ENCODE assay signal across 17 cellular contexts in the genomic region with DNA sequence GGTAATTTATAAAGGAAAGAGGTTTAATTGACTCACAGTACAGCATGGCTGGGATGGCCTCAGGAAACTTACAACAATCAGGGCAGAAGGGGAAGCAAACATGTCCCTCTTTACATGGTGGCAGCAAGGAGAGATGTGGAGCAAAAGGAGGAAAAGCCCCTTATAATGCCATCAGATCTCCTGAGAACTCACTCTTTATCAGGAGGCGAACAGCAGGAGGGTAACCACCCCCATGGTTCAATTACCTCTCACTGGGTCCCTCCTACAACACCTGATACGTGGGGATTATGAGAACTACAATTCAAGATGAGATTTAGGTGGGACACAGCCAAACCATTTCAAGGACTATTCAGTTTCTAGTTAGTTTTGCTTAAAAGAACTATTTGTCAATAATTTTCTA.
DNase-seq lines count a peak whose midpoint lies in the region; ATAC-seq and TF ChIP-seq lines count a peak whose summit lies in the region.
"Had no signal": no experiment of that assay in that cellular context is flagged by ENCODE, and none has a peak within 500 bp of the region (broad histone marks: within the 10 kb centered on the region; RNA-seq: fewer than 3 reads in every experiment).

No MANE protein-coding gene starts in this region.

- no peak overlapping the region for H3K4me2 ChIP-seq in mammary epithelial cell (ENCODE audit: insufficient read depth, low read depth, low read length)
- no peak overlapping the region for H3K4me2 ChIP-seq in mesenchymal stem cell (ENCODE audit: low read length, poor library complexity, severe bottlenecking)
- peak overlapping the region; percentile 5 for H3K4me2 ChIP-seq in neural progenitor cell
- H3K4me2 ChIP-seq: BLaER1 had no signal

- H2AFZ ChIP-seq in mammary epithelial cell (ENCODE audit: low read depth, low read length) (peak overlapping the region; percentile 59), mesenchymal stem cell (ENCODE audit: low read depth, low read length) (peak overlapping the region; percentile 42), neural progenitor cell (replicated peaks) (peak overlapping the region; percentile 44)

- no peak for TF ChIP-seq CTCF in mammary epithelial cell (conservative IDR thresholded peaks at IDR 0.05 in 1 of 2, IDR thresholded peaks at IDR 0.05 in 1 of 2; ENCODE audit: extremely low read depth in 1 of 2, insufficient read depth in 1 of 2, low read depth in 1 of 2, low read length in 2 of 2)
- TF ChIP-seq CTCF in MCF 10A (IDR thresholded peaks at IDR 0.05; ENCODE audit: unreplicated experiment) = no peak
- no peak for TF ChIP-seq CTCF in neural progenitor cell (IDR thresholded peaks at IDR 0.05)

- H3K4me3 ChIP-seq in mammary epithelial cell (replicated peaks in 1 of 3; ENCODE audit: insufficient read depth in 1 of 3, low read depth in 2 of 3, low read length in 3 of 3) (no peak overlapping the region), mesenchymal stem cell (ENCODE audit: insufficient read depth in 1 of 2, low read depth in 1 of 2, low read length in 2 of 2) (no peak overlapping the region), neural progenitor cell (no peak overlapping the region)
- H3K4me3 ChIP-seq: BLaER1, HAP-1 had no signal

- H3K18ac ChIP-seq in mesenchymal stem cell (ENCODE audit: low read depth in 1 of 2, low read length in 2 of 2) = no peak overlapping the region

- no peak overlapping the region for H3K4ac ChIP-seq in mesenchymal stem cell (ENCODE audit: low read depth in 1 of 2, low read length in 2 of 2)

- H3K14ac ChIP-seq in mesenchymal stem cell (ENCODE audit: low read length in 2 of 2) = no peak overlapping the region

- in situ Hi-C loops in mammary epithelial cell (cut with MboI; ENCODE audit: low sequenced_read_pairs in 2 of 2) = no loop called here

- H3K9me3 ChIP-seq in mammary epithelial cell (replicated peaks; ENCODE audit: insufficient read depth, low read length) (no peaks in the 10 kb centered on the region), mesenchymal stem cell (ENCODE audit: control insufficient read depth, low read length) (no peaks in the 10 kb centered on the region), neural progenitor cell (ENCODE audit: low read depth) (no peaks in the 10 kb centered on the region)
- H3K9me3 ChIP-seq: BLaER1, HAP-1 had no signal

- intact Hi-C loops in mammary epithelial cell (cut with micrococcal nuclease) = no loop called here
- intact Hi-C loops in MCF 10A (cut with micrococcal nuclease) = no loop called here

- H3K79me2 ChIP-seq in mammary epithelial cell (ENCODE audit: insufficient read depth, low read length) = no peaks in the 10 kb centered on the region
- no peaks in the 10 kb centered on the region for H3K79me2 ChIP-seq in neural progenitor cell (ENCODE audit: low read depth)

- no peak overlapping the region for H3K23ac ChIP-seq in mesenchymal stem cell (ENCODE audit: low read length in 2 of 2)

- H3K9ac ChIP-seq in mammary epithelial cell (ENCODE audit: insufficient read depth, low read length) (no peak overlapping the region), mesenchymal stem cell (ENCODE audit: low read length) (no peak overlapping the region), neural progenitor cell (no peak overlapping the region)
- H3K9ac ChIP-seq: BLaER1 had no signal

- CTCF ChIA-PET in mammary epithelial cell (lab: Charles Lee; ENCODE audit: low non-redundant PET) (interaction anchor here (0.6 kb wide), 1 partner anchor 86 kb away, joined by 7 read pairs; no protein-coding TSS in a partner anchor), MCF 10A (lab: Yijun Ruan, JAX) (no interaction called here)

- no peak overlapping the region for H4K91ac ChIP-seq in mesenchymal stem cell (ENCODE audit: low read length)

- no peak overlapping the region for H2BK5ac ChIP-seq in mesenchymal stem cell (ENCODE audit: low read depth, low read length, poor library complexity, severe bottlenecking)

- ATAC-seq in SK-N-SH treated with all-trans-retinoic acid at 6 μM for 48 hours = no peak
- ATAC-seq: CD8-positive, alpha-beta T cell had no signal

- H3K27me3 ChIP-seq in mammary epithelial cell (ENCODE audit: insufficient read depth, low read length) (no peaks in the 10 kb centered on the region), mesenchymal stem cell (ENCODE audit: control insufficient read depth in 1 of 2, insufficient read depth in 1 of 2, low read length in 2 of 2) (no peaks in the 10 kb centered on the region), neural progenitor cell (no peaks in the 10 kb centered on the region)
- H3K27me3 ChIP-seq: BLaER1 had no signal

- no peaks in the 10 kb centered on the region for H3K27me3 Mint-ChIP-seq in MCF 10A (ENCODE audit: insufficient read depth, unreplicated experiment)
- H3K27me3 Mint-ChIP-seq in neural progenitor cell (ENCODE audit: insufficient read depth, low read depth) = peaks cover 2% of the 10 kb centered on the region
- H3K27me3 Mint-ChIP-seq: B cell; CD4-positive, CD25-positive, alpha-beta regulatory T cell had no signal

- H3K27ac ChIP-seq in mammary epithelial cell (ENCODE audit: insufficient read depth, low read depth, low read length) = no peak overlapping the region
- H3K27ac ChIP-seq in mesenchymal stem cell (ENCODE audit: low read length, poor library complexity, severe bottlenecking) = no peak overlapping the region
- H3K27ac ChIP-seq in neural progenitor cell = no peak overlapping the region
- H3K27ac ChIP-seq: 22Rv1, BLaER1, C4-2B had no signal

- H3K9me3 Mint-ChIP-seq in MCF 10A (ENCODE audit: unreplicated experiment) = no peaks in the 10 kb centered on the region
- H3K9me3 Mint-ChIP-seq in neural progenitor cell = peaks cover 3% of the 10 kb centered on the region

- dilution Hi-C loops in mammary epithelial cell (cut with HindIII; ENCODE audit: low sequenced_read_pairs) = no loop called here

- POLR2A ChIA-PET in MCF 10A (lab: Yijun Ruan, JAX) = interaction anchor here (0.6 kb wide), 1 partner anchor 216 kb away, joined by 3 read pairs; no protein-coding TSS in a partner anchor

- no peak overlapping the region for H2AK5ac ChIP-seq in mesenchymal stem cell (ENCODE audit: low read length, severe bottlenecking)

- no peaks in the 10 kb centered on the region for H4K20me1 ChIP-seq in mammary epithelial cell (ENCODE audit: insufficient read depth, low read length)
- H4K20me1 ChIP-seq in neural progenitor cell (ENCODE audit: low read depth) = no peaks in the 10 kb centered on the region
- H4K20me1 ChIP-seq: BLaER1 had no signal

- DNase-seq in mammary epithelial cell (no peak), MCF 10A (ENCODE audit: unreplicated experiment) (no peak), mesenchymal stem cell (no peak), neural progenitor cell (ENCODE audit: low spot score) (peak; percentile 16), NOMO-1 treated with DMSO at 0.1 percent for 48 hours (lab: John Stamatoyannopoulos, UW; ENCODE audit: unreplicated experiment) (no peak)
- DNase-seq: CD4-positive, CD25-positive, alpha-beta regulatory T cell; CD8-positive, alpha-beta T cell; DMS53; DMS79 treated with DMSO at 0.1 percent for 48 hours; GF-D8; HFFc6 had no signal

- H3K4me1 ChIP-seq in mammary epithelial cell (ENCODE audit: insufficient read depth, low read length) = no peaks in the 10 kb centered on the region
- H3K4me1 ChIP-seq in mesenchymal stem cell (ENCODE audit: control insufficient read depth, insufficient read depth, low read depth, low read length) = no peaks in the 10 kb centered on the region
- H3K4me1 ChIP-seq in neural progenitor cell = peaks cover 5% of the 10 kb centered on the region
- H3K4me1 ChIP-seq: BLaER1, HAP-1 had no signal

- no peak overlapping the region for H2BK15ac ChIP-seq in mesenchymal stem cell (ENCODE audit: low read depth, poor library complexity, severe bottlenecking)

- 91% methylated on average over 2 of the region's 2 CpGs for WGBS in mammary epithelial cell (ENCODE audit: low coverage, missing lambda C conversion rate)
- WGBS in mesenchymal stem cell = 60% methylated on average over 1 of the region's 2 CpGs

- H3K36me3 ChIP-seq in mammary epithelial cell (ENCODE audit: insufficient read depth, low read length) = no peaks in the 10 kb centered on the region
- H3K36me3 ChIP-seq in mesenchymal stem cell (ENCODE audit: control insufficient read depth in 1 of 2, insufficient read depth in 2 of 2, low read depth in 1 of 2, low read length in 2 of 2) = no peaks in the 10 kb centered on the region
- no peaks in the 10 kb centered on the region for H3K36me3 ChIP-seq in neural progenitor cell
- H3K36me3 ChIP-seq: BLaER1, HAP-1 had no signal

- no peaks in the 10 kb centered on the region for H3F3A ChIP-seq in neural progenitor cell (ENCODE audit: low read depth)

- H3K79me1 ChIP-seq in mesenchymal stem cell (replicated peaks; ENCODE audit: low read length, poor library complexity, severe bottlenecking) = no peaks in the 10 kb centered on the region

- H3K4me3 Mint-ChIP-seq in MCF 10A (ENCODE audit: unreplicated experiment) (no peak overlapping the region), neural progenitor cell (no peak overlapping the region)
- H3K4me3 Mint-ChIP-seq: B cell; CD4-positive, CD25-positive, alpha-beta regulatory T cell; CD8-positive, alpha-beta T cell; HFFc6 had no signal

- H3K36me3 Mint-ChIP-seq in MCF 10A (ENCODE audit: insufficient read depth, unreplicated experiment) (no peaks in the 10 kb centered on the region), neural progenitor cell (no peaks in the 10 kb centered on the region)
- H3K36me3 Mint-ChIP-seq: CD4-positive, CD25-positive, alpha-beta regulatory T cell; CD8-positive, alpha-beta T cell had no signal

- H2BK120ac ChIP-seq in mesenchymal stem cell (ENCODE audit: low read depth, low read length) = no peak overlapping the region

- no peak overlapping the region for H4K8ac ChIP-seq in mesenchymal stem cell (ENCODE audit: low read length)

- no peaks in the 10 kb centered on the region for H3K4me1 Mint-ChIP-seq in MCF 10A (ENCODE audit: insufficient read depth, unreplicated experiment)
- H3K4me1 Mint-ChIP-seq in neural progenitor cell = peaks cover 2% of the 10 kb centered on the region
- H3K4me1 Mint-ChIP-seq: B cell; CD4-positive, CD25-positive, alpha-beta regulatory T cell had no signal

- BruUV-seq in mammary epithelial cell (replicated peaks; lab: Mats Ljungman, UMichigan) (no TSS peak), MCF 10A (replicated peaks; lab: Mats Ljungman, UMichigan) (no TSS peak)

- no peak overlapping the region for H2BK12ac ChIP-seq in mesenchymal stem cell (ENCODE audit: low read length in 2 of 2)

- H3K27ac Mint-ChIP-seq in MCF 10A (ENCODE audit: low read depth, unreplicated experiment) = no peak overlapping the region
- no peak overlapping the region for H3K27ac Mint-ChIP-seq in neural progenitor cell
- H3K27ac Mint-ChIP-seq: B cell; CD4-positive, CD25-positive, alpha-beta regulatory T cell; CD8-positive, alpha-beta T cell; HFFc6 had no signal

TF ChIP-seq in SK-N-SH treated with all-trans-retinoic acid at 6 μM for 48 hours, 23 proteins besides CTCF, POLR2A, EP300 and RAD21 (continues in another document):
- TF ChIP-seq SNAI2 (CRISPR knock-in tag; IDR thresholded peaks at IDR 0.05) (no peak), OSR1 (CRISPR knock-in tag; IDR thresholded peaks at IDR 0.05) (no peak), ZNF565 (CRISPR knock-in tag; conservative IDR thresholded peaks at IDR 0.05; ENCODE audit: low read depth) (no peak), RARB (CRISPR knock-in tag; IDR thresholded peaks at IDR 0.05) (no peak)
